1 cellular context compared by ENCODE assay signal in the genomic region with DNA sequence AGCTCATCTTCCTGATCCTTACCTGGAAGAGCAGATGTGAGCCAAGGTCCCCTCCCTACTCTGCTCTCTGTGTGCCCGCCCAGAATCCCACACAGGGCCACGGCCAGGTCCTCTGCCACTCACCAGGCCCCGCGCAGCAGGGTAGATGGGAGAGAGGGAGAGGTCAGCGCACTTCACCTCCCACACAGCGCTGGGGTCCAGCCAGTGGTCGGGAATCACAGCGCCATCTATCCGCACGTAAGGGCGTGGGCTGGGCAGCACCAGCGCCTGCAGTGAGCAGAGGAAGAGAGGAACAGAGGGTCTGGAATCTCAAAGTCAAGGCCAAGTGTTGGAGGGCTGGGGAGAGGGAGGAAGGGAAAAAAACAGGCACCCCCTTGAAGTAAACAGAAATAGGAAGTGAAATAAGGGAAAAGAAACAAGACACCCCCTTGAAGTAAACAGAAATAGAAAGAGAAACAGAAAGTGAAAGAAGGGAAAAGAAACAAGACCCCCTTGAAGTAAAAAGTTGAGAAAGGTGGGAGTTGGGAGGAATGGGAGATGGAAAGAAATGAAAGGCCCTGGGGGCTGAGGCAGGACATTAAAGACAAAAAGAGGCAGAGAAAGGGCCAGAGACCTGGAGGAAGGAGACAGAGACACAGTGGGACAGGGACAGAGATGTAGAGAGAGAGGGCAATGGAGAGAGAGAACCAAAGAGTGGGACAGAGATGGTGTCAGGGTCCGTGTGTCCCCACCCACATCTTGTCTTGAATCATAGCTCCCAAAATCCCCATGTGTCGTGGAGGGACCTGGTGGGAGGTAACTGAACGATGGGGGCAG.
TF ChIP-seq lines count a peak whose summit lies in the region.

No MANE protein-coding gene starts in this region.

TF ChIP-seq in HEK293, 187 proteins besides CTCF, POLR2A, EP300 and RAD21 (continued from another document):
- TF ChIP-seq ZNF362 (tag by site-specific recombination; IDR thresholded peaks at IDR 0.05) (no peak), PRDM1 (tag by site-specific recombination; IDR thresholded peaks at IDR 0.05) (peak; percentile 82)
